Comparison of ENCODE assay signal across 9 cellular contexts in genomic region chr18:54209471-54210180, GRCh38. TPM values are rescaled to one million over a fixed set of nuclear protein-coding genes. Genes with fewer than 3 reads are reported as not detected.
DNase-seq lines count a peak whose midpoint lies in the region; ATAC-seq, FAIRE-seq and TF ChIP-seq lines count a peak whose summit lies in the region.
"Had no signal": no experiment of that assay in that cellular context is flagged by ENCODE, and none has a peak within 500 bp of the region (broad histone marks: within the 10 kb centered on the region; RNA-seq: fewer than 3 reads in every experiment).

No MANE protein-coding gene starts in this region.

- no peak overlapping the region for H3K9ac ChIP-seq in Loucy (ENCODE audit: low read depth, low read length, poor library complexity, severe bottlenecking)

- TF ChIP-seq POLR2A in gastrocnemius medialis (IDR thresholded peaks at IDR 0.05): no peak

- DNase-seq in GM18507 (ENCODE audit: extremely low spot score, insufficient read length, low read depth) (no peak), memory B cell (ENCODE audit: low spot score in 2 of 2) (no peak), SKM-1 (lab: John Stamatoyannopoulos, UW; ENCODE audit: unreplicated experiment) (no peak), DMS114 treated with DMSO at 0.1 percent for 48 hours (lab: John Stamatoyannopoulos, UW; ENCODE audit: unreplicated experiment) (no peak), gastrocnemius medialis (no peak), right atrium auricular region (ENCODE audit: low spot score) (no peak)

- peak overlapping the region; percentile 2 for H3K27ac Mint-ChIP-seq in memory B cell

- peak; percentile 93 for FAIRE-seq in GM18507 (lab: Jason Lieb, UNC)

- no peak for TF ChIP-seq CTCF in Loucy (conservative IDR thresholded peaks at IDR 0.05; ENCODE audit: low read length)
- TF ChIP-seq CTCF in gastrocnemius medialis (IDR thresholded peaks at IDR 0.05 in 4 of 5, conservative IDR thresholded peaks at IDR 0.05 in 1 of 5): no peak
- TF ChIP-seq CTCF in right atrium auricular region (IDR thresholded peaks at IDR 0.05): no peak

- peak; percentile 80 for ATAC-seq in GM21723 (IDR thresholded peaks at IDR 0.05; ENCODE audit: unreplicated experiment)
- peak; percentile 56 for ATAC-seq in memory B cell (ENCODE audit: low read depth)
- ATAC-seq in gastrocnemius medialis: no peak

- peaks cover 91% of the 10 kb centered on the region for H3K79me2 ChIP-seq in Loucy (ENCODE audit: insufficient read depth, low read length)

- H3K27me3 ChIP-seq in Loucy (ENCODE audit: insufficient read depth, low read length, poor library complexity, severe bottlenecking) (no peaks in the 10 kb centered on the region), gastrocnemius medialis (no peaks in the 10 kb centered on the region), right atrium auricular region (no peaks in the 10 kb centered on the region)

- 0 out of 2 replicates have a peak, but pooled peaks cover 4% of the 10 kb centered on the region for H3F3A ChIP-seq in Loucy (ENCODE audit: low read depth)

- H3K9me3 Mint-ChIP-seq in memory B cell: no peaks in the 10 kb centered on the region

- H3K36me3 ChIP-seq in Loucy (ENCODE audit: insufficient read depth, low read length): peaks cover 3% of the 10 kb centered on the region; the same call in 1 of the 2 replicates
- no peaks in the 10 kb centered on the region for H3K36me3 ChIP-seq in gastrocnemius medialis
- H3K36me3 ChIP-seq in right atrium auricular region: no peaks in the 10 kb centered on the region

- H3K4me2 ChIP-seq in Loucy (ENCODE audit: low read depth, low read length, poor library complexity, severe bottlenecking): peak overlapping the region; percentile 30

- H3K4me3 ChIP-seq in Loucy (ENCODE audit: low read length, poor library complexity, severe bottlenecking) (peak overlapping the region; percentile 22), gastrocnemius medialis (no peak overlapping the region), right atrium auricular region (no peak overlapping the region)
- H3K4me3 ChIP-seq: lung had no signal

- peaks cover 47% of the 10 kb centered on the region for H3K4me1 Mint-ChIP-seq in memory B cell

- H3K9me3 ChIP-seq in Loucy (ENCODE audit: insufficient read depth, low read depth, low read length) (no peaks in the 10 kb centered on the region), gastrocnemius medialis (no peaks in the 10 kb centered on the region), right atrium auricular region (no peaks in the 10 kb centered on the region)

- H3K27ac ChIP-seq in gastrocnemius medialis: no peak overlapping the region
- H3K27ac ChIP-seq in right atrium auricular region: no peak overlapping the region

- no peak overlapping the region for H2AFZ ChIP-seq in Loucy (ENCODE audit: low read length)

- H3K4me3 Mint-ChIP-seq in memory B cell: peak overlapping the region; percentile 37

- no peaks in the 10 kb centered on the region for H3K9me2 ChIP-seq in Loucy (replicated peaks; ENCODE audit: low read depth, low read length)

- peaks cover 44% of the 10 kb centered on the region for H3K4me1 ChIP-seq in Loucy (ENCODE audit: insufficient read depth, low read length, poor library complexity, severe bottlenecking)
- H3K4me1 ChIP-seq in gastrocnemius medialis: peaks cover 11 to 15% of the 10 kb centered on the region in 2 donors
- H3K4me1 ChIP-seq in right atrium auricular region: peaks cover 0 to 25% of the 10 kb centered on the region in 2 donors

- intact Hi-C loops in gastrocnemius medialis (cut with DNase I; ENCODE audit: low total_unique reads): no loop called here

- in situ Hi-C loops in gastrocnemius medialis (cut with MboI; ENCODE audit: low sequenced_read_pairs in 4 of 4): loop anchor here in 1 of 4 donors (10.0 kb wide), 1 partner anchor 65 kb away; no protein-coding TSS in a partner anchor

- H3K36me3 Mint-ChIP-seq in memory B cell: peaks cover 3% of the 10 kb centered on the region

- H3K27me3 Mint-ChIP-seq in memory B cell: no peaks in the 10 kb centered on the region

- H4K20me1 ChIP-seq in Loucy (ENCODE audit: insufficient read depth, low read length, poor library complexity, severe bottlenecking): peaks cover 50% of the 10 kb centered on the region

RNA-seq across cellular contexts. Expression of gene MBD2, which starts 14.8 kb away (rescaled TPM):
- total RNA-seq in gastrocnemius medialis: 10 to 100 TPM; 12.7 to 21.7 (median 19.3) TPM
- 10 to 100 TPM; 24.3 to 32.0 TPM for total RNA-seq in right atrium auricular region

RNA-seq across cellular contexts. Expression of gene POLI, which starts 59.7 kb away (rescaled TPM):
- total RNA-seq in gastrocnemius medialis (10 to 100 TPM in 1 of 4 donors, 1 to 10 TPM in 3; 2.9 to 15.6 (median 5.6) TPM), right atrium auricular region (10 to 100 TPM; 11.1 to 12.1 TPM)

Comparison
In these comparisons a context has a peak if more than half of its experiments do, and no peak if none do; other contexts are left out.
1. ATAC-seq: peak in GM21723 (single experiment) and memory B cell (single experiment); none in gastrocnemius medialis (0 of 2).